ENCODE assay signal across 8 cellular contexts in genomic region chr2:97697252-97698235, GRCh38. TPM values are rescaled to one million over a fixed set of nuclear protein-coding genes. Genes with fewer than 3 reads are reported as not detected.
DNase-seq lines count a peak whose midpoint lies in the region; ATAC-seq and TF ChIP-seq lines count a peak whose summit lies in the region.

No MANE protein-coding gene starts in this region.

- H3F3A ChIP-seq in neural progenitor cell (ENCODE audit: low read depth): no peaks in the 10 kb centered on the region

- H3K4me3 Mint-ChIP-seq in activated T-helper 2 cell treated with anti-CD3 and anti-CD28 coated beads, Interferon-gamma antibody, Interleukin-2, Interleukin-4, amounts not matched to agents 10 μg/mL and 5 μg/mL and 100 μg/mL, durations not matched to agents 14 hours and 24 hours and 36 hours (ENCODE audit: low read depth): no peak overlapping the region
- no peak overlapping the region for H3K4me3 Mint-ChIP-seq in neural progenitor cell
- peak overlapping the region; percentile 21 for H3K4me3 Mint-ChIP-seq in stimulated activated naive CD8-positive, alpha-beta T cell treated with anti-CD3 and anti-CD28 coated beads, Interleukin-15, Interleukin-2, amounts not matched to agents 100 ng/mL and 50 ng/mL, for 24 hours

- no peaks in the 10 kb centered on the region for H3K4me1 ChIP-seq in neural progenitor cell

- no peaks in the 10 kb centered on the region for H3K9me3 Mint-ChIP-seq in activated T-helper 2 cell treated with anti-CD3 and anti-CD28 coated beads, Interferon-gamma antibody, Interleukin-2, Interleukin-4, amounts not matched to agents 10 μg/mL and 5 μg/mL and 100 μg/mL, durations not matched to agents 14 hours and 24 hours and 36 hours
- no peaks in the 10 kb centered on the region for H3K9me3 Mint-ChIP-seq in neural progenitor cell
- H3K9me3 Mint-ChIP-seq in stimulated activated naive CD8-positive, alpha-beta T cell treated with anti-CD3 and anti-CD28 coated beads, Interleukin-15, Interleukin-2, amounts not matched to agents 100 ng/mL and 50 ng/mL, for 24 hours: no peaks in the 10 kb centered on the region

- H3K79me2 ChIP-seq in neural progenitor cell (ENCODE audit: low read depth): no peaks in the 10 kb centered on the region

- intact Hi-C loops in activated T-helper 2 cell treated with anti-CD3 and anti-CD28 coated beads, Interferon-gamma antibody, Interleukin-2, Interleukin-4, amounts not matched to agents 10 μg/mL and 5 μg/mL and 100 μg/mL, durations not matched to agents 14 hours and 24 hours and 36 hours (cut with micrococcal nuclease): loop anchor here (1.0 kb wide), 2 partner anchors 33 to 107 kb away; partner anchors contain the start of gene ACTR1B

- no peaks in the 10 kb centered on the region for H3K27me3 ChIP-seq in neural progenitor cell

- H2AFZ ChIP-seq in neural progenitor cell (replicated peaks): peak overlapping the region; percentile 55

- no peaks in the 10 kb centered on the region for H3K36me3 ChIP-seq in neural progenitor cell

- TF ChIP-seq CTCF in fibroblast of pulmonary artery (IDR thresholded peaks at IDR 0.05; ENCODE audit: low read length, missing control alignments) (peak; percentile 87), neural progenitor cell (IDR thresholded peaks at IDR 0.05) (peak; percentile 94)

- no peak overlapping the region for H3K27ac ChIP-seq in neural progenitor cell

- H3K27ac Mint-ChIP-seq in activated T-helper 2 cell treated with anti-CD3 and anti-CD28 coated beads, Interferon-gamma antibody, Interleukin-2, Interleukin-4, amounts not matched to agents 10 μg/mL and 5 μg/mL and 100 μg/mL, durations not matched to agents 14 hours and 24 hours and 36 hours: peak overlapping the region; percentile 14
- H3K27ac Mint-ChIP-seq in neural progenitor cell: peak overlapping the region; percentile 72
- H3K27ac Mint-ChIP-seq in stimulated activated naive CD8-positive, alpha-beta T cell treated with anti-CD3 and anti-CD28 coated beads, Interleukin-15, Interleukin-2, amounts not matched to agents 100 ng/mL and 50 ng/mL, for 24 hours: peak overlapping the region; percentile 41

- DNase-seq in C1 segment of cervical spinal cord (lab: John Stamatoyannopoulos, UW) (peak; percentile 18 to 91 (median 68)), MV-4-11 (lab: John Stamatoyannopoulos, UW) (peak; percentile 82), SHP77 treated with DMSO at 0.1 percent for 48 hours (lab: John Stamatoyannopoulos, UW) (peak; percentile 30), fibroblast of pulmonary artery (ENCODE audit: low read depth) (peak; percentile 86), neural progenitor cell (ENCODE audit: low spot score) (peak; percentile 90)
- peak; percentile 82 for DNase-seq in activated T-helper 2 cell treated with anti-CD3 and anti-CD28 coated beads, Interferon-gamma antibody, Interleukin-2, Interleukin-4, amounts not matched to agents 10 μg/mL and 5 μg/mL and 100 μg/mL, durations not matched to agents 14 hours and 24 hours and 36 hours (ENCODE audit: low spot score)

- H3K4me3 ChIP-seq in fibroblast of pulmonary artery (replicated peaks; ENCODE audit: low read depth, low read length) (peak overlapping the region; percentile 10), neural progenitor cell (no peak overlapping the region)

- no peaks in the 10 kb centered on the region for H3K36me3 Mint-ChIP-seq in activated T-helper 2 cell treated with anti-CD3 and anti-CD28 coated beads, Interferon-gamma antibody, Interleukin-2, Interleukin-4, amounts not matched to agents 10 μg/mL and 5 μg/mL and 100 μg/mL, durations not matched to agents 14 hours and 24 hours and 36 hours (ENCODE audit: low read depth)
- no peaks in the 10 kb centered on the region for H3K36me3 Mint-ChIP-seq in neural progenitor cell
- no peaks in the 10 kb centered on the region for H3K36me3 Mint-ChIP-seq in stimulated activated naive CD8-positive, alpha-beta T cell treated with anti-CD3 and anti-CD28 coated beads, Interleukin-15, Interleukin-2, amounts not matched to agents 100 ng/mL and 50 ng/mL, for 24 hours (ENCODE audit: low read depth)

- no peak overlapping the region for H3K4me2 ChIP-seq in neural progenitor cell

- ATAC-seq in GM21515 (IDR thresholded peaks at IDR 0.05; ENCODE audit: unreplicated experiment): peak; percentile 83

- no peaks in the 10 kb centered on the region for H3K9me3 ChIP-seq in neural progenitor cell (ENCODE audit: low read depth)

- peaks cover 11% of the 10 kb centered on the region for H3K4me1 Mint-ChIP-seq in activated T-helper 2 cell treated with anti-CD3 and anti-CD28 coated beads, Interferon-gamma antibody, Interleukin-2, Interleukin-4, amounts not matched to agents 10 μg/mL and 5 μg/mL and 100 μg/mL, durations not matched to agents 14 hours and 24 hours and 36 hours (ENCODE audit: low read depth)
- peaks cover 21% of the 10 kb centered on the region for H3K4me1 Mint-ChIP-seq in neural progenitor cell
- peaks cover 8% of the 10 kb centered on the region for H3K4me1 Mint-ChIP-seq in stimulated activated naive CD8-positive, alpha-beta T cell treated with anti-CD3 and anti-CD28 coated beads, Interleukin-15, Interleukin-2, amounts not matched to agents 100 ng/mL and 50 ng/mL, for 24 hours (ENCODE audit: low read depth)

- H3K9ac ChIP-seq in neural progenitor cell: no peak overlapping the region

- H3K27me3 Mint-ChIP-seq in activated T-helper 2 cell treated with anti-CD3 and anti-CD28 coated beads, Interferon-gamma antibody, Interleukin-2, Interleukin-4, amounts not matched to agents 10 μg/mL and 5 μg/mL and 100 μg/mL, durations not matched to agents 14 hours and 24 hours and 36 hours (ENCODE audit: low read depth): no peaks in the 10 kb centered on the region
- H3K27me3 Mint-ChIP-seq in neural progenitor cell (ENCODE audit: insufficient read depth, low read depth): no peaks in the 10 kb centered on the region
- H3K27me3 Mint-ChIP-seq in stimulated activated naive CD8-positive, alpha-beta T cell treated with anti-CD3 and anti-CD28 coated beads, Interleukin-15, Interleukin-2, amounts not matched to agents 100 ng/mL and 50 ng/mL, for 24 hours: no peaks in the 10 kb centered on the region

- no peaks in the 10 kb centered on the region for H4K20me1 ChIP-seq in neural progenitor cell (ENCODE audit: low read depth)

RNA-seq across cellular contexts. Expression of gene ZAP70, which starts 15.8 kb away (rescaled TPM):
- total RNA-seq in activated T-helper 2 cell treated with anti-CD3 and anti-CD28 coated beads, Interferon-gamma antibody, Interleukin-2, Interleukin-4, amounts not matched to agents 10 μg/mL and 5 μg/mL and 100 μg/mL, durations not matched to agents 14 hours and 24 hours and 36 hours: 231 and 234 TPM in 2 replicates
- total RNA-seq in neural progenitor cell (ENCODE audit: low replicate concordance): 0.37 TPM in 1 of 2 replicates, not detected in the other

RNA-seq across cellular contexts. Expression of gene C2orf92, which starts 28.0 kb away (rescaled TPM):
- total RNA-seq in activated T-helper 2 cell treated with anti-CD3 and anti-CD28 coated beads, Interferon-gamma antibody, Interleukin-2, Interleukin-4, amounts not matched to agents 10 μg/mL and 5 μg/mL and 100 μg/mL, durations not matched to agents 14 hours and 24 hours and 36 hours: 17.2 and 21.8 TPM in 2 replicates
- total RNA-seq in neural progenitor cell (ENCODE audit: low replicate concordance): 3.3 and 6.2 TPM in 2 replicates

RNA-seq across cellular contexts. Expression of gene ACTR1B, which starts 33.7 kb away (rescaled TPM):
- 142 and 147 TPM in 2 replicates for total RNA-seq in activated T-helper 2 cell treated with anti-CD3 and anti-CD28 coated beads, Interferon-gamma antibody, Interleukin-2, Interleukin-4, amounts not matched to agents 10 μg/mL and 5 μg/mL and 100 μg/mL, durations not matched to agents 14 hours and 24 hours and 36 hours
- 42.9 and 73.2 TPM in 2 replicates for total RNA-seq in neural progenitor cell (ENCODE audit: low replicate concordance)

RNA-seq across cellular contexts. Expression of gene COX5B, which starts 51.7 kb away (rescaled TPM):
- total RNA-seq in activated T-helper 2 cell treated with anti-CD3 and anti-CD28 coated beads, Interferon-gamma antibody, Interleukin-2, Interleukin-4, amounts not matched to agents 10 μg/mL and 5 μg/mL and 100 μg/mL, durations not matched to agents 14 hours and 24 hours and 36 hours: 217 and 237 TPM in 2 replicates
- 148 and 181 TPM in 2 replicates for total RNA-seq in neural progenitor cell (ENCODE audit: low replicate concordance)

Comparison
In these comparisons a context has a peak if more than half of its experiments do, and no peak if none do; other contexts are left out.
1. DNase-seq: peak in every context shown above with its lines; median percentile 90 in neural progenitor cell; 86 in fibroblast of pulmonary artery; 82 in MV-4-11; 82 in activated T-helper 2 cell treated with anti-CD3 and anti-CD28 coated beads, Interferon-gamma antibody, Interleukin-2, Interleukin-4, amounts not matched to agents 10 μg/mL and 5 μg/mL and 100 μg/mL, durations not matched to agents 14 hours and 24 hours and 36 hours; 68 in C1 segment of cervical spinal cord; 30 in SHP77 treated with DMSO at 0.1 percent for 48 hours.
2. H3K27ac Mint-ChIP-seq: peak in every context shown above with its lines; median percentile 72 in neural progenitor cell; 41 in stimulated activated naive CD8-positive, alpha-beta T cell treated with anti-CD3 and anti-CD28 coated beads, Interleukin-15, Interleukin-2, amounts not matched to agents 100 ng/mL and 50 ng/mL, for 24 hours; 14 in activated T-helper 2 cell treated with anti-CD3 and anti-CD28 coated beads, Interferon-gamma antibody, Interleukin-2, Interleukin-4, amounts not matched to agents 10 μg/mL and 5 μg/mL and 100 μg/mL, durations not matched to agents 14 hours and 24 hours and 36 hours.
3. RNA of gene ZAP70, which starts 15.8 kb away (total RNA-seq): 231 to 234 TPM in activated T-helper 2 cell treated with anti-CD3 and anti-CD28 coated beads, Interferon-gamma antibody, Interleukin-2, Interleukin-4, amounts not matched to agents 10 μg/mL and 5 μg/mL and 100 μg/mL, durations not matched to agents 14 hours and 24 hours and 36 hours; 0.37 TPM in neural progenitor cell; every median in the first group is over 100 times any median in the second.